Comparison of ENCODE assay signal across 20 cellular contexts in the genomic region with DNA sequence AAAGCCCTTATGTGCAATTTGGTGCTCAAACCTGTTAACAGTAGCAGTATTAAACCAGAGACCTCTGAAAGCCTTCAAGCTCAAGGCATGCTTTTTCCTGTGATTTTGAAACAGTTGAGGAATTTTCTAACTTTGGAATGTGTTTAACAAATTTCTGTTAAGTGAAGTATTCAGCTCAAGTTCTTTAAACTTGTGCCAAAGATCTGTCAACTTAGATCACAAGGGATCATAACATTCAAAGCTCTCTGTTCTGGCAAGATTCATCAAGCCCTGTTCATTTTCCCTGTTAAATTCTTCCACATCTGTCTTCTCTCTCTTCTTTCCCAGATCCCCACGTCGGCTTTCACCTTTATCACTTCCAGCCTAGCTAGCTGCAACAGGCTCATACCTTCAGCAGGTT. TPM values are rescaled to one million over a fixed set of nuclear protein-coding genes. Genes with fewer than 3 reads are reported as not detected.
DNase-seq lines count a peak whose midpoint lies in the region; ATAC-seq, FAIRE-seq and TF ChIP-seq lines count a peak whose summit lies in the region.
"Had no signal": no experiment of that assay in that cellular context is flagged by ENCODE, and none has a peak within 500 bp of the region (broad histone marks: within the 10 kb centered on the region; RNA-seq: fewer than 3 reads in every experiment).

No MANE protein-coding gene starts in this region.

- H3K27me3 Mint-ChIP-seq in mesothelial cell of epicardium (ENCODE audit: low read depth) (no peaks in the 10 kb centered on the region), WTC11 (ENCODE audit: low read depth) (no peaks in the 10 kb centered on the region)

- H3K27ac ChIP-seq in HepG2 (ENCODE audit: extremely low read length, insufficient read depth, low read length), result no peak overlapping the region
- no peak overlapping the region for H3K27ac ChIP-seq in right lobe of liver
- peak overlapping the region; percentile 17 to 52 for H3K27ac ChIP-seq in esophagus (ENCODE audit: low read depth in 2 of 2, low read length in 1 of 2)
- H3K27ac ChIP-seq: Peyer's patch had no signal

- in situ Hi-C loops in HepG2 (cut with HindIII; ENCODE audit: extremely low pct_ligation_motif_present, low pct_unique_long_range_greater_than_20kb), result no loop called here

- BruUV-seq in HepG2 (replicated peaks; lab: Mats Ljungman, UMichigan), result no TSS peak

- no peaks in the 10 kb centered on the region; a peak in 1 of 5 replicates for H3K27me3 ChIP-seq in HepG2 (ENCODE audit: control insufficient read depth in 1 of 2, insufficient read depth in 2 of 2, low read length in 2 of 2)
- no peaks in the 10 kb centered on the region for H3K27me3 ChIP-seq in right lobe of liver
- no peaks in the 10 kb centered on the region for H3K27me3 ChIP-seq in esophagus (ENCODE audit: control insufficient read depth in 1 of 2, insufficient read depth in 2 of 2, low read length in 2 of 2)
- H3K27me3 ChIP-seq: Peyer's patch had no signal

- no peak for TF ChIP-seq RAD21 in HepG2 (CRISPR knock-in tag; IDR thresholded peaks at IDR 0.05)

- no peak overlapping the region for H2AFZ ChIP-seq in HepG2 (ENCODE audit: low read length)

- H3K4me1 ChIP-seq in HepG2 (ENCODE audit: insufficient read depth, low read length) (peaks cover 14% of the 10 kb centered on the region), right lobe of liver (no peaks in the 10 kb centered on the region), esophagus (ENCODE audit: control insufficient read depth in 2 of 2, insufficient read depth in 2 of 2, low read length in 1 of 2) (peaks cover 0 to 4% of the 10 kb centered on the region in 2 donors)
- H3K4me1 ChIP-seq: HAP-1, Peyer's patch had no signal

- H3K9ac ChIP-seq in HepG2 (ENCODE audit: insufficient read depth, low read depth, low read length), result no peak overlapping the region

- H3K4me3 ChIP-seq in HepG2 (replicated peaks in 1 of 3; ENCODE audit: insufficient read depth in 1 of 3, low read depth in 2 of 3, low read length in 3 of 3) (no peak overlapping the region), right lobe of liver (no peak overlapping the region), esophagus (ENCODE audit: low read depth in 1 of 2, low read length in 2 of 2) (no peak overlapping the region)
- H3K4me3 ChIP-seq: HAP-1, Peyer's patch had no signal

- TF ChIP-seq CTCF in HepG2 (CRISPR knock-in tag; IDR thresholded peaks at IDR 0.05) (no peak), right lobe of liver (IDR thresholded peaks at IDR 0.05) (no peak), mesothelial cell of epicardium (IDR thresholded peaks at IDR 0.05; ENCODE audit: unreplicated experiment) (no peak), WTC11 (IDR thresholded peaks at IDR 0.05) (no peak)

- H3K4me1 Mint-ChIP-seq in mesothelial cell of epicardium (peaks cover 56% of the 10 kb centered on the region), WTC11 (no peaks in the 10 kb centered on the region)

- ATAC-seq in HepG2 (no peak), right lobe of liver (no peak), HG03378 (IDR thresholded peaks at IDR 0.05; ENCODE audit: unreplicated experiment) (no peak), WTC11 (no peak), HG03280 (IDR thresholded peaks at IDR 0.05; ENCODE audit: unreplicated experiment) (no peak)

- POLR2A ChIA-PET in HepG2 (lab: Yijun Ruan, JAX), result no interaction called here
- POLR2A ChIA-PET in WTC11 (lab: Charles Lee), result no interaction called here

- TF ChIP-seq POLR2A in HepG2 (IDR thresholded peaks at IDR 0.05; ENCODE audit: insufficient read depth in 1 of 2, low read depth in 2 of 2, low read length in 2 of 2) (no peak), right lobe of liver (IDR thresholded peaks at IDR 0.05) (no peak)

- H3K79me2 ChIP-seq in HepG2 (ENCODE audit: insufficient read depth, low read length), result no peaks in the 10 kb centered on the region

- intact Hi-C loops in HepG2 (cut with micrococcal nuclease; ENCODE audit: unreplicated experiment), result no loop called here
- intact Hi-C loops in right lobe of liver (cut with DNase I), result no loop called here

- H3K9me3 ChIP-seq in HepG2 (ENCODE audit: low read length), result no peaks in the 10 kb centered on the region
- no peaks in the 10 kb centered on the region for H3K9me3 ChIP-seq in right lobe of liver
- no peaks in the 10 kb centered on the region for H3K9me3 ChIP-seq in esophagus (ENCODE audit: control insufficient read depth in 2 of 2, insufficient read depth in 1 of 2, low read depth in 1 of 2, low read length in 1 of 2)
- H3K9me3 ChIP-seq: HAP-1, Peyer's patch had no signal

- no peaks in the 10 kb centered on the region for H4K20me1 ChIP-seq in HepG2 (ENCODE audit: insufficient read depth, low read length)

- FAIRE-seq in HepG2 (lab: Jason Lieb, UNC), result no peak
- FAIRE-seq: GM12891, HTR-8/SVneo had no signal

- H3K4me3 Mint-ChIP-seq in mesothelial cell of epicardium, result no peak overlapping the region
- no peak overlapping the region for H3K4me3 Mint-ChIP-seq in WTC11

- H3K36me3 Mint-ChIP-seq in mesothelial cell of epicardium (no peaks in the 10 kb centered on the region), WTC11 (no peaks in the 10 kb centered on the region)

- CTCF ChIA-PET in HepG2 (lab: Yijun Ruan, JAX; ENCODE audit: low intra/inter-chr PET ratio, low total read pairs) (no interaction called here), WTC11 (lab: Charles Lee) (interaction anchor here (1.0 to 1.2 kb wide), 2 partner anchors 20 to 66 kb away, joined by 3 to 4 read pairs; no protein-coding TSS in a partner anchor)

- peak overlapping the region; percentile 74 for H3K27ac Mint-ChIP-seq in mesothelial cell of epicardium
- no peak overlapping the region for H3K27ac Mint-ChIP-seq in WTC11

- H3K9me3 Mint-ChIP-seq in mesothelial cell of epicardium (peaks cover 6% of the 10 kb centered on the region), WTC11 (peaks cover 4% of the 10 kb centered on the region; the same call in 1 of the 2 replicates)

- DNase-seq in HepG2 (ENCODE audit: low spot score) (peak; percentile 47), right lobe of liver (no peak), mesothelial cell of epicardium (ENCODE audit: low spot score in 2 of 2, unreplicated experiment in 2 of 2) (no peak), WTC11 (ENCODE audit: low spot score) (no peak), NCI-H2196 (lab: John Stamatoyannopoulos, UW; ENCODE audit: unreplicated experiment) (no peak)
- DNase-seq: 8988T, C1 segment of cervical spinal cord, EL, KBM-7, NCI-H1092 treated with DMSO at 0.1 percent for 48 hours, NCI-H187, NCI-H510A treated with DMSO at 0.1 percent for 48 hours, Peyer's patch, SHP77 had no signal

- no peaks in the 10 kb centered on the region for H3K36me3 ChIP-seq in HepG2 (replicated peaks in 1 of 2; ENCODE audit: control insufficient read depth in 1 of 2, insufficient read depth in 2 of 2, low read length in 2 of 2)
- H3K36me3 ChIP-seq in right lobe of liver, result no peaks in the 10 kb centered on the region
- no peaks in the 10 kb centered on the region for H3K36me3 ChIP-seq in esophagus (ENCODE audit: control insufficient read depth in 2 of 2, insufficient read depth in 2 of 2, low read length in 1 of 2)
- H3K36me3 ChIP-seq: HAP-1, Peyer's patch had no signal

- TF ChIP-seq EP300 in HepG2 (IDR thresholded peaks at IDR 0.05; ENCODE audit: low read depth in 2 of 2, low read length in 2 of 2) (no peak), HepG2 (CRISPR knock-in tag; IDR thresholded peaks at IDR 0.05; ENCODE audit: borderline replicate concordance) (no peak)

- H3K4me2 ChIP-seq in HepG2 (ENCODE audit: low read depth, low read length), result no peak overlapping the region

- 2% methylated on average over 2 of the region's 2 CpGs for WGBS in HepG2 (ENCODE audit: low lambda C conversion rate)
- WGBS in right lobe of liver (ENCODE audit: insufficient coverage, low coverage, low lambda C conversion rate, missing lambda C conversion rate), result 65% methylated on average over 2 of the region's 2 CpGs
- WGBS in esophagus, 2 donors, result 35 to 41% methylated on average over 2 of the region's 2 CpGs

TF ChIP-seq in HepG2, 621 proteins besides CTCF, POLR2A, EP300 and RAD21 (continues in another document):
- TF ChIP-seq DMAP1 (CRISPR knock-in tag; IDR thresholded peaks at IDR 0.05) (no peak), ZNF816 (CRISPR knock-in tag; IDR thresholded peaks at IDR 0.05; ENCODE audit: borderline replicate concordance) (no peak), ZNF235 (CRISPR knock-in tag; IDR thresholded peaks at IDR 0.05; ENCODE audit: borderline replicate concordance) (no peak), TOE1 (CRISPR knock-in tag; IDR thresholded peaks at IDR 0.05) (no peak)

RNA-seq across cellular contexts. Expression of gene RYK, which starts 28.8 kb away (rescaled TPM):
- total RNA-seq in HepG2 (2016; rRNA removed; fragmentation: Illumina TruSeq; extraction: Trizol) (58.7 and 66.2 TPM in 2 replicates), right lobe of liver (10 to 100 TPM; 15.9 to 28.5 (median 17.9) TPM), mesothelial cell of epicardium (93.1 to 103 TPM (median 100 TPM) in 3 replicates), WTC11 (2021) (46.1 to 54.2 TPM (median 48.5 TPM) in 3 replicates)
- total RNA-seq in HepG2 (2016; cell fraction: cytosol; rRNA removed; fragmentation: Illumina TruSeq; extraction: Trizol; ENCODE audit: low read depth), result 78.1 and 78.2 TPM in 2 replicates
- total RNA-seq in HepG2 (2016; cell fraction: insoluble cytoplasmic fraction; rRNA removed; fragmentation: Illumina TruSeq; extraction: Trizol), result 52.1 and 70.0 TPM in 2 replicates
- 77.4 and 91.4 TPM in 2 replicates for total RNA-seq in HepG2 (2016; cell fraction: membrane; rRNA removed; fragmentation: Illumina TruSeq; extraction: Trizol)
- total RNA-seq in HepG2 (2016; cell fraction: nucleus; rRNA removed; fragmentation: Illumina TruSeq; extraction: Trizol), result 66.9 and 80.4 TPM in 2 replicates
- polyA plus RNA-seq in HepG2 (2011; rRNA removed) (30.8 and 35.0 TPM in 2 replicates), esophagus (10 to 100 TPM; 24.7 to 25.4 TPM)
- polyA plus RNA-seq in HepG2 (2011; cell fraction: cytosol; rRNA removed), result 16.0 and 20.5 TPM in 2 replicates
- polyA plus RNA-seq in HepG2 (2011; cell fraction: nucleus; rRNA removed), result 30.8 and 37.4 TPM in 2 replicates
- polyA plus RNA-seq in HepG2 (2012), result 29.3 and 30.2 TPM in 2 replicates
- 19.2 and 19.8 TPM in 2 replicates for polyA plus RNA-seq in HepG2 (2016; cell fraction: cytosol; fragmentation: Illumina TruSeq; extraction: Trizol; ENCODE audit: low read depth)
- 56.6 and 58.1 TPM in 2 replicates for polyA plus RNA-seq in HepG2 (2016; cell fraction: insoluble cytoplasmic fraction; fragmentation: Illumina TruSeq; extraction: Trizol; ENCODE audit: low read depth)
- 49.6 and 56.3 TPM in 2 replicates for polyA plus RNA-seq in HepG2 (2016; cell fraction: membrane; fragmentation: Illumina TruSeq; extraction: Trizol; ENCODE audit: low read depth)
- polyA plus RNA-seq in HepG2 (2016; cell fraction: nucleus; fragmentation: Illumina TruSeq; extraction: Trizol; ENCODE audit: insufficient read depth, low read depth), result 75.7 and 79.3 TPM in 2 replicates
- polyA minus RNA-seq in HepG2 (2011; rRNA and poly(A)+ RNA removed; ENCODE audit: low replicate concordance), result 40.1 and 68.9 TPM in 2 replicates
- polyA minus RNA-seq in HepG2 (2011; cell fraction: cytosol; rRNA and poly(A)+ RNA removed), result 17.1 and 17.7 TPM in 2 replicates
- 93.1 and 104 TPM in 2 replicates for polyA minus RNA-seq in HepG2 (2011; cell fraction: nucleus; rRNA and poly(A)+ RNA removed)

Comparison
In these comparisons a context has a peak if more than half of its experiments do, and no peak if none do; other contexts are left out.
1. H3K27ac ChIP-seq: peak in esophagus (2 of 2); none in HepG2 (single experiment) and right lobe of liver (0 of 3).